In the genomic region with DNA sequence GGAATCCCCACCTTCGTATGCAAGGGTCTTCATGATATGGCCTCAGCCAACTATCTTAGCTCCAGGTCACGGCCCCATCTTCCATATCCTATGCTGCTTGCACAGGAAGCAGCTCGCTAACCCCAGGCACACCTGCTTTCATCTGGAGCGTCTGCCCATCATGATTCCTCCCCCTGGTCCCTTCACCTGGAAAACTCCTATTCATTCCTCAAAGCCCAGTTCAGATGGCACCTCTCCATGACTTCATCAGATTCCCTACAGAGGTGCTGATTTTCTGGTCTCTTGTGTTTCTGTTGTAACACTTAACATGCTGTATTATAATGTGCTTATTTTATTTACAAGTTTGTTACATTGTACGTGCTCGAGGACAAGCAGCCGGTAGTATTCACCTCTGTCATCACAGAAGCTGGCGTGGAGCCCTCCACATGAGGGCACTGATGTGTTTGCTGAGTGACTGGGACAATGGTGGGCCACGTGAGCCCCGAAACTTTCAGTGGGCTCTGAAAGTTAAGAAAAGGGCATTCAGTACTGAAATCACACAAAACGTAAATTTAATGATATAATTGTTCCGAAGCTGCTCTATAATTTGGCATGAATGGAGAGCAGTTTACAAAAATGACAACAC, we compare ENCODE assay signal across 31 cellular contexts. TPM values are rescaled to one million over a fixed set of nuclear protein-coding genes. Genes with fewer than 3 reads are reported as not detected.
"Had no signal": no experiment of that assay in that cellular context is flagged by ENCODE, and none has a peak within 500 bp of the region (broad histone marks: within the 10 kb centered on the region; RNA-seq: fewer than 3 reads in every experiment).

No MANE protein-coding gene starts in this region.

- ATAC-seq: activated naive CD4-positive, alpha-beta T cell treated with anti-CD3 and anti-CD28 coated beads, Interleukin-2, amount 50 U/mL, for 72 hours; activated T-cell treated with anti-CD3 and anti-CD28 coated beads, Interleukin-2, amount 50 U/mL, for 72 hours; effector memory CD8-positive, alpha-beta T cell; esophagus mucosa; naive thymus-derived CD8-positive, alpha-beta T cell; sciatic nerve; stimulated activated memory B cell treated with anti-CD40 and anti-IgM and Interleukin-4, amounts not matched to agents 10 μg/mL and 1 μg/mL and 100 μg/mL, for 72 hours had no signal

- H3K27ac ChIP-seq: ascending aorta, brain microvascular endothelial cell, dorsolateral prefrontal cortex, neural progenitor cell, stomach, suprapubic skin, tibial nerve, vagina had no signal

- H3K4me3 Mint-ChIP-seq: activated CD4-positive, alpha-beta memory T cell treated with anti-CD3 and anti-CD28 coated beads for 36 hours; activated T-cell treated with anti-CD3 and anti-CD28 coated beads, Interleukin-2, amount 50 U/mL, for 72 hours; effector memory CD8-positive, alpha-beta T cell; immature natural killer cell; mesothelial cell of epicardium; naive thymus-derived CD8-positive, alpha-beta T cell; neural progenitor cell; stimulated activated memory B cell treated with anti-CD40 and anti-IgM and Interleukin-4, amounts not matched to agents 10 μg/mL and 1 μg/mL and 100 μg/mL, for 72 hours had no signal

- H2AFZ ChIP-seq: neural progenitor cell had no signal

- H3K4me1 Mint-ChIP-seq: immature natural killer cell; naive thymus-derived CD8-positive, alpha-beta T cell; stimulated activated memory B cell treated with anti-CD40 and anti-IgM and Interleukin-4, amounts not matched to agents 10 μg/mL and 1 μg/mL and 100 μg/mL, for 72 hours had no signal

- H3K9ac ChIP-seq: neural progenitor cell had no signal

- FAIRE-seq: colon had no signal

- H3K27me3 Mint-ChIP-seq: activated CD4-positive, alpha-beta memory T cell treated with anti-CD3 and anti-CD28 coated beads for 36 hours; effector memory CD8-positive, alpha-beta T cell; stimulated activated memory B cell treated with anti-CD40 and anti-IgM and Interleukin-4, amounts not matched to agents 10 μg/mL and 1 μg/mL and 100 μg/mL, for 72 hours had no signal

- H3K9me3 ChIP-seq: ascending aorta, left lung, stomach, suprapubic skin, tibial nerve, vagina had no signal

- H3K9me3 Mint-ChIP-seq: activated CD4-positive, alpha-beta memory T cell treated with anti-CD3 and anti-CD28 coated beads for 36 hours; activated naive CD4-positive, alpha-beta T cell treated with anti-CD3 and anti-CD28 coated beads, Interleukin-2, amount 50 U/mL, for 72 hours; effector memory CD8-positive, alpha-beta T cell; immature natural killer cell; mesothelial cell of epicardium; naive thymus-derived CD8-positive, alpha-beta T cell; neural progenitor cell; stimulated activated memory B cell treated with anti-CD40 and anti-IgM and Interleukin-4, amounts not matched to agents 10 μg/mL and 1 μg/mL and 100 μg/mL, for 72 hours had no signal

- H3K4me3 ChIP-seq: ascending aorta, dorsolateral prefrontal cortex, left lung, neural progenitor cell, smooth muscle cell, stomach, suprapubic skin, tibial nerve, vagina had no signal

- H3K36me3 ChIP-seq: brain microvascular endothelial cell, neural progenitor cell, suprapubic skin had no signal

- H3K4me1 ChIP-seq: ascending aorta, left lung, neural progenitor cell, stomach, suprapubic skin, tibial nerve, vagina had no signal

- H3K4me2 ChIP-seq: neural progenitor cell, smooth muscle cell had no signal

- DNase-seq: activated CD4-positive, alpha-beta memory T cell treated with anti-CD3 and anti-CD28 coated beads for 36 hours; activated CD4-positive, alpha-beta T cell treated with anti-CD3 and anti-CD28 coated beads for 4 hours; activated CD4-positive, CD25-positive, alpha-beta regulatory T cell; activated gamma-delta T cell; activated T-cell treated with anti-CD3 and anti-CD28 coated beads, Interleukin-2, amount 50 U/mL, for 72 hours; brain microvascular endothelial cell; central memory CD4-positive, alpha-beta T cell; effector memory CD8-positive, alpha-beta T cell; foreskin melanocyte; immature natural killer cell; kidney glomerular epithelial cell; left lung; mammary epithelial cell; naive thymus-derived CD8-positive, alpha-beta T cell; stimulated activated CD4-positive, alpha-beta T cell treated with anti-CD3 and anti-CD28 coated beads, Interleukin-15, amount 100 ng/mL, for 24 hours; stomach; T1000 had no signal

- H3K36me3 Mint-ChIP-seq: activated naive CD4-positive, alpha-beta T cell treated with anti-CD3 and anti-CD28 coated beads, Interleukin-2, amount 50 U/mL, for 72 hours; mesothelial cell of epicardium had no signal

- H3K27ac Mint-ChIP-seq: activated CD4-positive, alpha-beta memory T cell treated with anti-CD3 and anti-CD28 coated beads for 36 hours; activated naive CD4-positive, alpha-beta T cell treated with anti-CD3 and anti-CD28 coated beads, Interleukin-2, amount 50 U/mL, for 72 hours; activated T-cell treated with anti-CD3 and anti-CD28 coated beads, Interleukin-2, amount 50 U/mL, for 72 hours; effector memory CD8-positive, alpha-beta T cell; immature natural killer cell; mesothelial cell of epicardium; neural progenitor cell; stimulated activated memory B cell treated with anti-CD40 and anti-IgM and Interleukin-4, amounts not matched to agents 10 μg/mL and 1 μg/mL and 100 μg/mL, for 72 hours had no signal

- H3K27me3 ChIP-seq: ascending aorta, brain microvascular endothelial cell, dorsolateral prefrontal cortex, left lung, neural progenitor cell, tibial nerve, vagina had no signal

RNA-seq across cellular contexts. Expression of gene MUC20, which starts 16.2 kb away (rescaled TPM):
- polyA plus RNA-seq: endothelial cell of umbilical vein had no signal
